In the genomic region with DNA sequence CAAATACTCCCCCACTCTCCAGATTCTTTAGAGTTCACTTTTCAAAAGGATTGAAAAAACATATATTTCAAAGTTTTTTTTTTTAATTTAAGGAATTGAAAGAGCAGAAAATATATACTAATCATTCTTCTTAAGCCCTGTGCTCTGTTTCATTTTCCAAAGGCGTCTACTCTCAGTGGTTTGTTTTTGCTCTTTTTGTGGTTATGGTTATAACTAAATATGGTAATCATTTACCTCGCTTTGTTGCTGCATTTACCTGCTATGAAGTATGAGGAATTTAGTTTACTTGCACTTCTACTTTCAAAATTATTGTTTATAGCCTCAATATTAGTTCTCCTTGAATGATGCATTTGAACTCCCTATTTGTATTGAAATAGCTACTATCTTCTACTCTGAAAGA, we compare ENCODE assay signal across 11 cellular contexts. TPM values are rescaled to one million over a fixed set of nuclear protein-coding genes. Genes with fewer than 3 reads are reported as not detected.
DNase-seq lines count a peak whose midpoint lies in the region; ATAC-seq, FAIRE-seq and TF ChIP-seq lines count a peak whose summit lies in the region.
"Had no signal": no experiment of that assay in that cellular context is flagged by ENCODE, and none has a peak within 500 bp of the region (broad histone marks: within the 10 kb centered on the region; RNA-seq: fewer than 3 reads in every experiment).

No MANE protein-coding gene starts in this region.

- BruUV-seq in PC-9 (replicated peaks; lab: Mats Ljungman, UMichigan), result no TSS peak

- FAIRE-seq in GM12892 (lab: Jason Lieb, UNC), result peak; percentile 53

- intact Hi-C loops in PC-9 (cut with micrococcal nuclease; ENCODE audit: unreplicated experiment), result no loop called here

- no peak for DNase-seq in GM12892 (ENCODE audit: insufficient read length)
- DNase-seq in PC-9, result no peak
- DNase-seq in G401 (ENCODE audit: low spot score), result no peak
- no peak for DNase-seq in Ammon's horn (ENCODE audit: low spot score)
- DNase-seq in amygdala (lab: John Stamatoyannopoulos, UW), result no peak
- no peak for DNase-seq in DMS79 treated with DMSO at 0.1 percent for 48 hours (lab: John Stamatoyannopoulos, UW)
- DNase-seq: COR-L47, NCI-H1694, occipital lobe had no signal

- in situ Hi-C loops in G401 (cut with HindIII; ENCODE audit: low sequenced_read_pairs), result no loop called here

- CTCF ChIA-PET in PC-9 (lab: Charles Lee), result no interaction called here

- H3F3A ChIP-seq in PC-9 (ENCODE audit: insufficient read depth, low read depth), result no peaks in the 10 kb centered on the region

- no peak overlapping the region for H3K27ac ChIP-seq in PC-9

- ATAC-seq in GM19397 (IDR thresholded peaks at IDR 0.05; ENCODE audit: unreplicated experiment) (peak; percentile 86), HG02970 (IDR thresholded peaks at IDR 0.05; ENCODE audit: low FRiP score, unreplicated experiment) (peak; percentile 91)

- H3K9me2 ChIP-seq in PC-9 (ENCODE audit: insufficient read depth), result no peaks in the 10 kb centered on the region

- H4K20me1 ChIP-seq in PC-9 (ENCODE audit: insufficient read depth), result no peaks in the 10 kb centered on the region

- POLR2A ChIA-PET in PC-9 (lab: Charles Lee; ENCODE audit: unreplicated experiment), result no interaction called here

- no peaks in the 10 kb centered on the region for H3K36me3 ChIP-seq in PC-9 (ENCODE audit: low read depth)

- peak overlapping the region; percentile 48; the same call in 1 of the 2 replicates for H2AFZ ChIP-seq in PC-9

- H3K27me3 ChIP-seq in PC-9 (ENCODE audit: insufficient read depth, low read depth), result no peaks in the 10 kb centered on the region

- TF ChIP-seq CTCF in PC-9 (conservative IDR thresholded peaks at IDR 0.05), result no peak

- TF ChIP-seq POLR2A in GM12892 (IDR thresholded peaks at IDR 0.05; ENCODE audit: low read depth, low read length), result no peak

- no peaks in the 10 kb centered on the region for H3K79me2 ChIP-seq in PC-9 (ENCODE audit: low read depth)

- H3K4me3 ChIP-seq in PC-9, result no peak overlapping the region

- no peaks in the 10 kb centered on the region for H3K4me1 ChIP-seq in PC-9 (replicated peaks; ENCODE audit: insufficient read depth)

- H3K9me3 ChIP-seq in PC-9 (ENCODE audit: insufficient read depth, low read depth), result no peaks in the 10 kb centered on the region

- H3K4me2 ChIP-seq in PC-9, result no peak overlapping the region

RNA-seq across cellular contexts. Expression of a gene that starts 55.9 kb away (rescaled TPM):
- polyA plus RNA-seq in GM12892 (2012; ENCODE audit: missing spikeins), result 0.72 TPM
- total RNA-seq in PC-9 (2021), result 0.26 and 0.48 TPM in 2 replicates
- not detected in 2 replicates for total RNA-seq in G401 (2014; rRNA removed; shearing (Covaris generic))
